Comparison of ENCODE assay signal across 10 cellular contexts in the genomic region with DNA sequence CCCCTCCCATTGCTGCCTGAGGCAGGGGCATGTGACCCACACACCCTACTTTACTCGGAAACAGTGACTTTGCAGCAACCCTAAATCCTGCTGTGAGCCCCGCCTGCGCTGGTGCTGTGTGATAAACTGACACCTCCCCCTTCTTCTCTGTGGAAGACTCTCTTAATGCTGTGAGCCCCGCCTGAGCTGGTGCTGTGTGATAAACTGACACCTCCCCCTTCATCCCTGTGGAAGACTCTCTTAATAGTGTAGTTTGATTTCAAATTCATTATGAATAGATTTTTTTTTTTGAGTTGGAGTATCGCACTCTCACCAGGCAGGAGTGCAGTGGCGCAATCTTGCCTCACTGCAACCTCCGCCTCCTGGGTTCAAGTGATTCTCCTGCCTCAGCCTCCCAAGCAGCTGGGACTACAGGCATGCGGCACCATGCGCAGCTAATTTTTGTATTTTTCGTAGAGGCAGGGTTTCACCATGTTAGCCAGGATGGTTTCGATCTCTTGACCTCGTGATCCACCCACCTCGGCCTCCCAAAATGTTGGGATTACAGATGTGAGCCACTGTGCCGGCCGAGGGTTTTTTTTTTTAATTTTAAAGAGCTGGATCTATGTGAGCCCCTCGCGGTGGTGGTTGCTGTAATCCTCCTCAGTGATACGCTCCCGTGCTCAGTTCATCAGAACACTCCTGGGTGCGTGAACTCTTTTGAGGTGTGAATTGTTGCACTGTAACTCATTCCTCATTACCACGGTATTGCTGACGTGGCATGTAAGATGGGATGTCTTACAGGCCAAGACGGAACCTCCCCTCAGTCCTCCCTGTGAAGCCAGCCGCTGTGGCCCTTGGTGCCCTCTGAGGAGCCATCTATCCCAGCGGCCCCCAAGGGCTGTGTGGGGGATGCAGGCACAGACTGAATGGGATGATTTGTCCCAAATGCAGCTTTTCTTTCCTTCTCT.
DNase-seq lines count a peak whose midpoint lies in the region; ATAC-seq and TF ChIP-seq lines count a peak whose summit lies in the region.
"Had no signal": no experiment of that assay in that cellular context is flagged by ENCODE, and none has a peak within 500 bp of the region (broad histone marks: within the 10 kb centered on the region; RNA-seq: fewer than 3 reads in every experiment).

No MANE protein-coding gene starts in this region.

- no peaks in the 10 kb centered on the region for H3K9me3 Mint-ChIP-seq in memory B cell
- H3K9me3 Mint-ChIP-seq in stimulated activated naive CD8-positive, alpha-beta T cell treated with anti-CD3 and anti-CD28 coated beads, Interleukin-15, Interleukin-2, amounts not matched to agents 100 ng/mL and 50 ng/mL, for 24 hours = no peaks in the 10 kb centered on the region

- no peak for TF ChIP-seq CTCF in breast epithelium (IDR thresholded peaks at IDR 0.05)

- no peak for TF ChIP-seq POLR2A in breast epithelium (IDR thresholded peaks at IDR 0.05)

- ATAC-seq in Right ventricle myocardium inferior (no peak), left ventricle myocardium superior (no peak), memory B cell (ENCODE audit: low read depth) (no peak), HG03342 (IDR thresholded peaks at IDR 0.05; ENCODE audit: unreplicated experiment) (no peak)

- no peaks in the 10 kb centered on the region for H3K9me3 ChIP-seq in breast epithelium

- H3K4me1 ChIP-seq in breast epithelium = no peaks in the 10 kb centered on the region

- peaks cover 45% of the 10 kb centered on the region for H3K4me1 Mint-ChIP-seq in memory B cell
- H3K4me1 Mint-ChIP-seq in stimulated activated naive CD8-positive, alpha-beta T cell treated with anti-CD3 and anti-CD28 coated beads, Interleukin-15, Interleukin-2, amounts not matched to agents 100 ng/mL and 50 ng/mL, for 24 hours (ENCODE audit: low read depth) = peaks cover 82% of the 10 kb centered on the region

- no peak overlapping the region for H3K4me3 ChIP-seq in breast epithelium

- no peaks in the 10 kb centered on the region for H3K36me3 ChIP-seq in breast epithelium

- H3K27ac ChIP-seq in breast epithelium = no peak overlapping the region
- H3K27ac ChIP-seq: epithelial cell of prostate had no signal

- intact Hi-C loops in Right ventricle myocardium inferior (cut with DNase I) (no loop called here), left ventricle myocardium superior (cut with micrococcal nuclease) (no loop called here), breast epithelium (cut with DNase I; ENCODE audit: low total_unique reads) (no loop called here)

- H3K27ac Mint-ChIP-seq in memory B cell = peak overlapping the region; percentile 40
- H3K27ac Mint-ChIP-seq in stimulated activated naive CD8-positive, alpha-beta T cell treated with anti-CD3 and anti-CD28 coated beads, Interleukin-15, Interleukin-2, amounts not matched to agents 100 ng/mL and 50 ng/mL, for 24 hours = peak overlapping the region; percentile 87

- no peaks in the 10 kb centered on the region for H3K27me3 ChIP-seq in breast epithelium

- peaks cover 1% of the 10 kb centered on the region for H3K36me3 Mint-ChIP-seq in memory B cell
- H3K36me3 Mint-ChIP-seq in stimulated activated naive CD8-positive, alpha-beta T cell treated with anti-CD3 and anti-CD28 coated beads, Interleukin-15, Interleukin-2, amounts not matched to agents 100 ng/mL and 50 ng/mL, for 24 hours (ENCODE audit: low read depth) = peaks cover 4% of the 10 kb centered on the region

- peak; percentile 79 for DNase-seq in Right ventricle myocardium inferior (ENCODE audit: missing footprints)
- no peak for DNase-seq in left ventricle myocardium superior
- peak; percentile 59 for DNase-seq in activated CD8-positive, alpha-beta memory T cell treated with anti-CD3 and anti-CD28 coated beads, Interleukin-2, amount 50 U/mL, for 4 hours
- DNase-seq in memory B cell (ENCODE audit: low spot score in 2 of 2) = no peak
- DNase-seq in effector CD4-positive, alpha-beta T cell = no peak
- no peak for DNase-seq in breast epithelium (ENCODE audit: low spot score in 2 of 2)
- DNase-seq: NCI-H2171 had no signal

- no peak overlapping the region for H3K4me3 Mint-ChIP-seq in memory B cell
- H3K4me3 Mint-ChIP-seq in stimulated activated naive CD8-positive, alpha-beta T cell treated with anti-CD3 and anti-CD28 coated beads, Interleukin-15, Interleukin-2, amounts not matched to agents 100 ng/mL and 50 ng/mL, for 24 hours = peak overlapping the region; percentile 63

- no peaks in the 10 kb centered on the region for H3K27me3 Mint-ChIP-seq in memory B cell
- H3K27me3 Mint-ChIP-seq in stimulated activated naive CD8-positive, alpha-beta T cell treated with anti-CD3 and anti-CD28 coated beads, Interleukin-15, Interleukin-2, amounts not matched to agents 100 ng/mL and 50 ng/mL, for 24 hours = no peaks in the 10 kb centered on the region

Comparison
In these comparisons a context has a peak if more than half of its experiments do, and no peak if none do; other contexts are left out.
1. DNase-seq: peak in Right ventricle myocardium inferior (single experiment) and activated CD8-positive, alpha-beta memory T cell treated with anti-CD3 and anti-CD28 coated beads, Interleukin-2, amount 50 U/mL, for 4 hours (single experiment); none in left ventricle myocardium superior (single experiment), memory B cell (0 of 2), effector CD4-positive, alpha-beta T cell (single experiment) and breast epithelium (0 of 2).